Comparison of ENCODE assay signal across 14 cellular contexts in genomic region chr16:85129846-85130706, GRCh38. TPM values are rescaled to one million over a fixed set of nuclear protein-coding genes. Genes with fewer than 3 reads are reported as not detected.
DNase-seq lines count a peak whose midpoint lies in the region; ATAC-seq and TF ChIP-seq lines count a peak whose summit lies in the region.
"Had no signal": no experiment of that assay in that cellular context is flagged by ENCODE, and none has a peak within 500 bp of the region (broad histone marks: within the 10 kb centered on the region; RNA-seq: fewer than 3 reads in every experiment).

No MANE protein-coding gene starts in this region.

- DNase-seq in HFFc6 (peak; percentile 36), chondrocyte (ENCODE audit: low spot score) (no peak), medulla oblongata (ENCODE audit: extremely low spot score) (peak; percentile 56), stomach (no peak), ureter (ENCODE audit: low spot score) (no peak), dorsolateral prefrontal cortex (no peak)
- DNase-seq in activated effector memory CD4-positive, alpha-beta T cell treated with Interleukin-2 at 50 U/mL for 16 hours, result no peak
- no peak for DNase-seq in CD4-positive, alpha-beta T cell
- DNase-seq: activated CD4-positive, CD25-positive, alpha-beta regulatory T cell treated with anti-CD3 and anti-CD28 coated beads, Interleukin-2, amount 50 U/mL, for 72 hours; H7; NCI-H1930 had no signal

- TF ChIP-seq CTCF in HFFc6 (IDR thresholded peaks at IDR 0.05) (no peak), chondrocyte (IDR thresholded peaks at IDR 0.05) (no peak), stomach (IDR thresholded peaks at IDR 0.05) (no peak), dorsolateral prefrontal cortex (IDR thresholded peaks at IDR 0.05 in 54 of 56, conservative IDR thresholded peaks at IDR 0.05 in 2 of 56; ENCODE audit: low read depth in 1 of 56, partially characterized antibody in 56 of 56) (no peak)
- no peak for TF ChIP-seq CTCF in CD4-positive, alpha-beta T cell (IDR thresholded peaks at IDR 0.05)

- 21 to 41% (median 29%) methylated on average over 15 of the region's 15 CpGs for WGBS in stomach, 5 donors

- peaks cover 49% of the 10 kb centered on the region for H3K4me1 Mint-ChIP-seq in HFFc6 (ENCODE audit: low read depth)
- H3K4me1 Mint-ChIP-seq in chondrocyte (ENCODE audit: low read depth), result peaks cover 32% of the 10 kb centered on the region
- H3K4me1 Mint-ChIP-seq in CD4-positive, alpha-beta T cell (ENCODE audit: low read depth), result peaks cover 5% of the 10 kb centered on the region

- H3K27ac ChIP-seq in stomach, result peak overlapping the region; percentile 20 to 82 (median 79)
- H3K27ac ChIP-seq in dorsolateral prefrontal cortex, result peak overlapping the region in 20 of 59 donors; percentile 1 to 72 (median 27)
- no peak overlapping the region for H3K27ac ChIP-seq in CD4-positive, alpha-beta T cell (ENCODE audit: low read depth, low read length)
- H3K27ac ChIP-seq: HL-60, neutrophil had no signal

- H3K36me3 Mint-ChIP-seq in HFFc6 (ENCODE audit: low read depth) (no peaks in the 10 kb centered on the region), chondrocyte (ENCODE audit: low read depth) (no peaks in the 10 kb centered on the region)
- no peaks in the 10 kb centered on the region for H3K36me3 Mint-ChIP-seq in CD4-positive, alpha-beta T cell (ENCODE audit: low read depth)
- H3K36me3 Mint-ChIP-seq: activated naive CD8-positive, alpha-beta T cell had no signal

- no peaks in the 10 kb centered on the region for H3K9me3 Mint-ChIP-seq in HFFc6
- H3K9me3 Mint-ChIP-seq in chondrocyte (ENCODE audit: low read depth), result no peaks in the 10 kb centered on the region
- no peaks in the 10 kb centered on the region for H3K9me3 Mint-ChIP-seq in CD4-positive, alpha-beta T cell

- H3K4me3 Mint-ChIP-seq in HFFc6, result peak overlapping the region; percentile 6
- H3K4me3 Mint-ChIP-seq in chondrocyte (ENCODE audit: unreplicated experiment), result no peak overlapping the region
- H3K4me3 Mint-ChIP-seq in CD4-positive, alpha-beta T cell, result no peak overlapping the region
- H3K4me3 Mint-ChIP-seq: activated naive CD8-positive, alpha-beta T cell had no signal

- peaks cover 23 to 56% (median 46%) of the 10 kb centered on the region in 4 donors for H3K4me1 ChIP-seq in stomach

- no peak for TF ChIP-seq POLR2A in stomach (IDR thresholded peaks at IDR 0.05)

- no peak for TF ChIP-seq EP300 in stomach (IDR thresholded peaks at IDR 0.05)

- no peaks in the 10 kb centered on the region for H3K36me3 ChIP-seq in stomach
- H3K36me3 ChIP-seq: neutrophil had no signal

- no peak for ATAC-seq in CD4-positive, alpha-beta T cell (ENCODE audit: poor library complexity)

- H3K4me3 ChIP-seq in stomach (no peak overlapping the region), dorsolateral prefrontal cortex (no peak overlapping the region)

- CTCF ChIA-PET in CD4-positive, alpha-beta T cell (lab: Charles Lee), result no interaction called here

- H3K9me3 ChIP-seq in stomach, result no peaks in the 10 kb centered on the region
- no peaks in the 10 kb centered on the region for H3K9me3 ChIP-seq in CD4-positive, alpha-beta T cell (ENCODE audit: control insufficient read depth, low read length)
- H3K9me3 ChIP-seq: neutrophil had no signal

- H3K27me3 ChIP-seq in stomach, result no peaks in the 10 kb centered on the region
- no peaks in the 10 kb centered on the region for H3K27me3 ChIP-seq in dorsolateral prefrontal cortex
- H3K27me3 ChIP-seq in CD4-positive, alpha-beta T cell (ENCODE audit: control insufficient read depth, insufficient read depth, low read length), result no peaks in the 10 kb centered on the region

- H3K27me3 Mint-ChIP-seq in HFFc6 (ENCODE audit: insufficient read depth), result peaks cover 3% of the 10 kb centered on the region
- no peaks in the 10 kb centered on the region for H3K27me3 Mint-ChIP-seq in chondrocyte (ENCODE audit: low read depth)
- no peaks in the 10 kb centered on the region for H3K27me3 Mint-ChIP-seq in CD4-positive, alpha-beta T cell
- H3K27me3 Mint-ChIP-seq: activated naive CD8-positive, alpha-beta T cell had no signal

- peak overlapping the region; percentile 79 for H3K27ac Mint-ChIP-seq in HFFc6
- H3K27ac Mint-ChIP-seq in chondrocyte (ENCODE audit: unreplicated experiment), result peak overlapping the region; percentile 10
- no peak overlapping the region for H3K27ac Mint-ChIP-seq in CD4-positive, alpha-beta T cell
- H3K27ac Mint-ChIP-seq: activated naive CD8-positive, alpha-beta T cell had no signal

- POLR2A ChIA-PET in CD4-positive, alpha-beta T cell (lab: Charles Lee), result no interaction called here

- intact Hi-C loops in stomach (cut with DNase I; ENCODE audit: low total_unique reads), result no loop called here
- intact Hi-C loops in dorsolateral prefrontal cortex (cut with DNase I), result loop anchor here (10.0 kb wide), 3 partner anchors 95 to 485 kb away; partner anchors contain the start of gene GSE1 (in 1 of the 2)
- intact Hi-C loops in CD4-positive, alpha-beta T cell (cut with DNase I, micrococcal nuclease), result no loop called here

RNA-seq across cellular contexts. Expression of gene CIBAR2, which starts 17.8 kb away (rescaled TPM):
- total RNA-seq in HFFc6 (2021; fragmentation: NEBNext Ultra II Directional; extraction: Animal tissue kit (Norgen Biotek cat#: 25700)), result not detected
- not detected in 3 replicates for total RNA-seq in chondrocyte
- 10 to 100 TPM in 1 of 5 donors, not detected in 4; 54.0 TPM for total RNA-seq in stomach
- 1 to 10 TPM in 1 of 3 donors, not detected in 2; 1.5 TPM for polyA plus RNA-seq in stomach
- total RNA-seq in ureter, result not detected
- under 1 TPM in 6 of 120 experiments, not detected in 114; 0.39 to 0.83 (median 0.59) TPM for total RNA-seq in dorsolateral prefrontal cortex
- total RNA-seq in CD4-positive, alpha-beta T cell, result not detected
- total RNA-seq: H7 had no signal

Comparison
In these comparisons a context has a peak if more than half of its experiments do, and no peak if none do; other contexts are left out.
1. DNase-seq: peak in HFFc6 (single experiment) and medulla oblongata (single experiment); none in chondrocyte (single experiment), stomach (single experiment), ureter (single experiment), activated effector memory CD4-positive, alpha-beta T cell treated with Interleukin-2 at 50 U/mL for 16 hours (single experiment), dorsolateral prefrontal cortex (0 of 10) and CD4-positive, alpha-beta T cell (0 of 10).
2. intact Hi-C loops: an anchor here in dorsolateral prefrontal cortex (10.0 kb wide); none called in stomach and CD4-positive, alpha-beta T cell.